ENCODE assay signal across 12 cellular contexts in the genomic region with DNA sequence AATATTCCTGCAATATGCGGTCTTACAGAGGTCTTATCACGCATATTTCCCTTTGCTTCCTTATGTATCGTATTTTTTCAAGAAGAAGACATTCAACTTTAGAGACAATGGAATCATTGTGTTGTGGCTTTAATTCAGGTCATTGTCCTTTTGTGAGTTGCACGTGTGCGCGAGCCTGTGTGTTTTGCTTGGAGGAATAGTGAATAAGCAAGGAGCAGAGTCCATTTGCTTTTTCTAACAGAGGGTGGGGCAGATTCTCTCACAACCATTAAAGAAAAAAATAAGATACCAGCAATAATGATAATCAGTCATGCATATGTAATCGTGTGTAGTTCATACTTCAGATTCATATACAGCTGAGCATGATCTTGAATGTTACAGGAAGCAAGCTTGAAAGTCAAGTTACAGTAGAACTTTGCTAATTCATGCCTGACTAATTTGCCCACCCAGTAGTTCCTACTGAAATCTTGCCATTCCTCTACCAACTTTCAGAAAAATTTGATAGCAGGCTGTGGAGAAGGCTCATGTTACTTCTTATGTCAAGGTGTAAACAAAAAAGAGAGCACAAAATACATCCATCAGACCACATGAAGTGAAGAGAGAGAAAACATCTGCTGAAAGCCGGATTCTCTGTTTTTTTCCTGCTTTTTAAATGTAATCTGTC.
DNase-seq lines count a peak whose midpoint lies in the region; ATAC-seq and TF ChIP-seq lines count a peak whose summit lies in the region.
"Had no signal": no experiment of that assay in that cellular context is flagged by ENCODE, and none has a peak within 500 bp of the region (broad histone marks: within the 10 kb centered on the region; RNA-seq: fewer than 3 reads in every experiment).

No MANE protein-coding gene starts in this region.

- H3K4me1 Mint-ChIP-seq in MCF 10A (ENCODE audit: insufficient read depth, unreplicated experiment), result peaks cover 61% of the 10 kb centered on the region

- no peaks in the 10 kb centered on the region for H3K27me3 Mint-ChIP-seq in MCF 10A (ENCODE audit: insufficient read depth, unreplicated experiment)

- H3K9ac ChIP-seq in mucosa of stomach (ENCODE audit: low read length), result peak overlapping the region; percentile 53
- H3K9ac ChIP-seq: KMS-11 had no signal

- peak overlapping the region; percentile 31 for H3K4me3 Mint-ChIP-seq in MCF 10A (ENCODE audit: unreplicated experiment)
- H3K4me3 Mint-ChIP-seq: activated CD8-positive, alpha-beta T cell treated with anti-CD3 and anti-CD28 coated beads, Interleukin-2, amount 10 ng/mL, durations not matched to agents 7 days and 5 days; activated naive CD8-positive, alpha-beta T cell had no signal

- H3K4me3 ChIP-seq in right cardiac atrium (ENCODE audit: low read length) (no peak overlapping the region), mucosa of stomach (ENCODE audit: low read length) (no peak overlapping the region)

- H3K27ac ChIP-seq in right cardiac atrium (ENCODE audit: low read length), result peak overlapping the region; percentile 19
- H3K27ac ChIP-seq: KMS-11 had no signal

- intact Hi-C loops in right cardiac atrium (cut with DNase I) (no loop called here), Right ventricle myocardium superior (cut with DNase I) (no loop called here), MCF 10A (cut with micrococcal nuclease) (no loop called here)

- POLR2A ChIA-PET in MCF 10A (lab: Yijun Ruan, JAX), result interaction anchor here (0.9 to 16.7 kb wide), 6 partner anchors 10 to 65 kb away, joined by 4 to 378 read pairs (median 56); no protein-coding TSS in a partner anchor

- H3K27me3 ChIP-seq in right cardiac atrium (ENCODE audit: control insufficient read depth, insufficient read depth) (no peaks in the 10 kb centered on the region), mucosa of stomach (ENCODE audit: control insufficient read depth, insufficient read depth, low read length) (no peaks in the 10 kb centered on the region)

- CTCF ChIA-PET in MCF 10A (lab: Yijun Ruan, JAX), result interaction anchor here (0.6 to 1.2 kb wide), 3 partner anchors 31 to 105 kb away, joined by 3 to 4 read pairs (median 3); no protein-coding TSS in a partner anchor

- TF ChIP-seq CTCF in MCF 10A (IDR thresholded peaks at IDR 0.05; ENCODE audit: unreplicated experiment), result no peak

- no peaks in the 10 kb centered on the region for H3K9me3 Mint-ChIP-seq in MCF 10A (ENCODE audit: unreplicated experiment)

- H3K27ac Mint-ChIP-seq in MCF 10A (ENCODE audit: low read depth, unreplicated experiment), result peak overlapping the region; percentile 94
- H3K27ac Mint-ChIP-seq: activated CD8-positive, alpha-beta T cell treated with anti-CD3 and anti-CD28 coated beads, Interleukin-2, amount 10 ng/mL, durations not matched to agents 7 days and 5 days; activated naive CD8-positive, alpha-beta T cell had no signal

- H3K9me3 ChIP-seq in right cardiac atrium (ENCODE audit: control insufficient read depth, low read length) (no peaks in the 10 kb centered on the region), mucosa of stomach (ENCODE audit: control insufficient read depth, low read length) (no peaks in the 10 kb centered on the region)

- 50% methylated on average over 8 of the region's 8 CpGs for WGBS in right cardiac atrium

- no peak for DNase-seq in right cardiac atrium
- DNase-seq in Right ventricle myocardium superior, result no peak
- DNase-seq in MCF 10A (ENCODE audit: unreplicated experiment), result no peak
- no peak for DNase-seq in NCI-H524 (lab: John Stamatoyannopoulos, UW)
- DNase-seq in effector CD4-positive, alpha-beta T cell, result no peak
- DNase-seq in stimulated activated naive CD4-positive, alpha-beta T cell (lab: John Stamatoyannopoulos, UW), result no peak
- DNase-seq: activated CD8-positive, alpha-beta T cell treated with anti-CD3 and anti-CD28 coated beads, Interleukin-2, amount 10 ng/mL, durations not matched to agents 7 days and 5 days; T-helper 1 cell had no signal

- BruUV-seq in MCF 10A (replicated peaks; lab: Mats Ljungman, UMichigan), result no TSS peak

- no peak for ATAC-seq in right cardiac atrium
- no peak for ATAC-seq in Right ventricle myocardium superior (ENCODE audit: poor library complexity)
- ATAC-seq in HG03159 (IDR thresholded peaks at IDR 0.05; ENCODE audit: unreplicated experiment), result no peak
- ATAC-seq: activated CD8-positive, alpha-beta T cell treated with anti-CD3 and anti-CD28 coated beads, Interleukin-2, amount 10 ng/mL, durations not matched to agents 7 days and 5 days had no signal

- H3K4me1 ChIP-seq in right cardiac atrium (ENCODE audit: control insufficient read depth, insufficient read depth, low read length) (peaks cover 9% of the 10 kb centered on the region), mucosa of stomach (ENCODE audit: control insufficient read depth, insufficient read depth, low read length) (peaks cover 65% of the 10 kb centered on the region)

- H3K36me3 Mint-ChIP-seq in MCF 10A (ENCODE audit: insufficient read depth, unreplicated experiment), result peaks cover 13% of the 10 kb centered on the region

- H3K36me3 ChIP-seq in mucosa of stomach (ENCODE audit: control insufficient read depth, insufficient read depth, low read length), result no peaks in the 10 kb centered on the region
